Comparison of ENCODE assay signal across 16 cellular contexts in the genomic region with DNA sequence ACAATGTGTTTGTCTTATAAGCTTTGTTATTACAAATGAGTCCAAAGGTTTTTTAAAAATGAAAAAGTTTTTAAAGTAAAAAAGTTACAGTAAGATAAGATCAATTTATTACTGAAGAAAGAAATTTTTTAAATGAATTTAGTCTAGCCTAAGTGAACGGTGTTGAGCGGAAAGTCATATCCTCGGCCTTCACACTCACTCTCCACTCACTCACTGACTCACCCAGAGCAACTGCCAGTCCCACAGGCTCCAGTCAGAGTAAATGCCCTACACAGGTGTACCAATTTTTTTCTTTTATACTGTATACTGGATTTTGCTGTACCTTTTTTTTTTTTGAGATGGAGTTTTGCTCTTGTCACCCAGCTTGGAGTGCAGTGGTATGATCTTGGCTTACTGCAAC. TPM values are rescaled to one million over a fixed set of nuclear protein-coding genes. Genes with fewer than 3 reads are reported as not detected.
DNase-seq lines count a peak whose midpoint lies in the region; ATAC-seq and FAIRE-seq lines count a peak whose summit lies in the region.
"Had no signal": no experiment of that assay in that cellular context is flagged by ENCODE, and none has a peak within 500 bp of the region (broad histone marks: within the 10 kb centered on the region; RNA-seq: fewer than 3 reads in every experiment).

No MANE protein-coding gene starts in this region.

- DNase-seq in HT1080 (ENCODE audit: low read depth) (peak; percentile 57), RKO (ENCODE audit: low spot score) (peak; percentile 57), frontal cortex (ENCODE audit: low spot score in 2 of 2) (no peak), small intestine (no peak), OCI-M2 (lab: John Stamatoyannopoulos, UW; ENCODE audit: unreplicated experiment) (no peak)
- DNase-seq: C1 segment of cervical spinal cord; Calu3; CD4-positive, alpha-beta memory T cell; COR-L47; DMS53; DMS79 treated with DMSO at 0.1 percent for 48 hours; GDM1; H9 had no signal

- H3K36me3 ChIP-seq in small intestine (ENCODE audit: control insufficient read depth in 2 of 2, insufficient read depth in 2 of 2, low read length in 2 of 2), result no peaks in the 10 kb centered on the region

- peak; percentile 64 for FAIRE-seq in frontal cortex (lab: Jason Lieb, UNC)
- no peak for FAIRE-seq in small intestine (lab: Jason Lieb, UNC)
- FAIRE-seq: GM12878 had no signal

- no peaks in the 10 kb centered on the region for H3K27me3 ChIP-seq in small intestine (ENCODE audit: control insufficient read depth in 2 of 2, insufficient read depth in 2 of 2, low read length in 2 of 2)

- WGBS in small intestine, 3 donors, result 93 to 96% (median 95%) methylated on average over 3 of the region's 3 CpGs

- no peak overlapping the region for H3K4me3 ChIP-seq in small intestine (ENCODE audit: low read depth in 1 of 2, low read length in 2 of 2)
- H3K4me3 ChIP-seq: GM12878, GM23338 had no signal

- no peaks in the 10 kb centered on the region for H3K4me1 ChIP-seq in small intestine (ENCODE audit: control insufficient read depth in 2 of 2, insufficient read depth in 1 of 2, low read depth in 1 of 2, low read length in 1 of 2)

- H3K27ac ChIP-seq in small intestine (ENCODE audit: low read depth in 1 of 2, low read length in 1 of 2), result no peak overlapping the region

- no peaks in the 10 kb centered on the region for H3K9me3 ChIP-seq in small intestine (ENCODE audit: control insufficient read depth, low read depth)

- no peak for ATAC-seq in HG03280 (IDR thresholded peaks at IDR 0.05; ENCODE audit: unreplicated experiment)
- ATAC-seq: GM12878, GM23338 had no signal

RNA-seq across cellular contexts. Expression of a gene that starts 42.7 kb away (rescaled TPM):
- 3.9 and 4.9 TPM in 2 replicates for total RNA-seq in HT1080 (2014; rRNA removed; shearing (Covaris generic))
- 2.3 and 2.9 TPM in 2 replicates for polyA plus RNA-seq in HT1080 (2015; cell fraction: cytosol; rRNA removed)
- 13.6 and 17.1 TPM in 2 replicates for polyA plus RNA-seq in HT1080 (2015; cell fraction: nucleus; rRNA removed)
- total RNA-seq in frontal cortex, result 44.4 TPM
- polyA plus RNA-seq in small intestine, result 1 to 10 TPM in 1 of 3 donors, not detected in 2; 1.6 TPM

Comparison
In these comparisons a context has a peak if more than half of its experiments do, and no peak if none do; other contexts are left out.
1. DNase-seq: peak in HT1080 (single experiment) and RKO (single experiment); none in frontal cortex (0 of 2), small intestine (single experiment) and OCI-M2 (single experiment).